8 cellular contexts compared by ENCODE assay signal in genomic region chr17:55005520-55005919, GRCh38. TPM values are rescaled to one million over a fixed set of nuclear protein-coding genes. Genes with fewer than 3 reads are reported as not detected.
DNase-seq lines count a peak whose midpoint lies in the region; ATAC-seq and TF ChIP-seq lines count a peak whose summit lies in the region.

No MANE protein-coding gene starts in this region.

- DNase-seq in NCI-H748 (lab: John Stamatoyannopoulos, UW; ENCODE audit: unreplicated experiment) = peak; percentile 21
- DNase-seq in NCI-H748 treated with DMSO at 0.1 percent for 48 hours (lab: John Stamatoyannopoulos, UW) = no peak
- DNase-seq in KBM-7 = peak; percentile 31
- DNase-seq in body of pancreas = peak in 1 of 4 donors; percentile 13
- no peak for DNase-seq in GOT3 (lab: John Stamatoyannopoulos, UW)
- DNase-seq in NCI-H1436 (lab: John Stamatoyannopoulos, UW) = no peak
- no peak for DNase-seq in coronary artery (ENCODE audit: low spot score)

- WGBS in body of pancreas, 2 donors = 79 to 88% methylated on average over 1 of the region's 1 CpG

- H3K36me3 ChIP-seq in body of pancreas (replicated peaks in 1 of 2; ENCODE audit: insufficient read depth in 1 of 2, low read depth in 2 of 2) (no peaks in the 10 kb centered on the region), parathyroid adenoma (ENCODE audit: control insufficient read depth, insufficient read depth, low read length) (no peaks in the 10 kb centered on the region)

- H3K4me2 ChIP-seq in parathyroid adenoma (ENCODE audit: low read length) = no peak overlapping the region

- no peak for ATAC-seq in body of pancreas

- no peak for TF ChIP-seq POLR2A in body of pancreas (IDR thresholded peaks at IDR 0.05)

- in situ Hi-C loops in KBM-7 (cut with MboI; ENCODE audit: low pct_unique_long_range_greater_than_20kb, low sequenced_read_pairs) = no loop called here

- TF ChIP-seq CTCF in body of pancreas (IDR thresholded peaks at IDR 0.05) = peak in 6 of 7 experiments; percentile 13 to 37 (median 30)
- TF ChIP-seq CTCF in parathyroid adenoma (IDR thresholded peaks at IDR 0.05) = peak; percentile 12
- TF ChIP-seq CTCF in coronary artery (IDR thresholded peaks at IDR 0.05) = no peak

- H3K27ac ChIP-seq in body of pancreas = no peak overlapping the region
- H3K27ac ChIP-seq in parathyroid adenoma = no peak overlapping the region
- no peak overlapping the region for H3K27ac ChIP-seq in coronary artery

- H3K27me3 ChIP-seq in body of pancreas (no peaks in the 10 kb centered on the region), parathyroid adenoma (ENCODE audit: control insufficient read depth, insufficient read depth, low read length) (no peaks in the 10 kb centered on the region)

- H3K9ac ChIP-seq in parathyroid adenoma = no peak overlapping the region

- H3K4me3 ChIP-seq in body of pancreas (no peak overlapping the region), parathyroid adenoma (ENCODE audit: low read depth, low read length) (no peak overlapping the region), coronary artery (no peak overlapping the region)

- H3K79me2 ChIP-seq in parathyroid adenoma = no peaks in the 10 kb centered on the region

- H3K4me1 ChIP-seq in body of pancreas (no peaks in the 10 kb centered on the region), parathyroid adenoma (no peaks in the 10 kb centered on the region)

- intact Hi-C loops in body of pancreas (cut with DNase I) = no loop called here

- no peaks in the 10 kb centered on the region for H3K9me3 ChIP-seq in body of pancreas
- no peaks in the 10 kb centered on the region for H3K9me3 ChIP-seq in parathyroid adenoma (ENCODE audit: control insufficient read depth, low read length)

- H2AFZ ChIP-seq in parathyroid adenoma = no peak overlapping the region

RNA-seq across cellular contexts. Expression of gene STXBP4, which starts 37.0 kb away (rescaled TPM):
- total RNA-seq in body of pancreas = 1 to 10 TPM; 3.6 to 9.3 TPM

RNA-seq across cellular contexts. Expression of gene COX11, which starts 37.1 kb away (rescaled TPM):
- total RNA-seq in body of pancreas = 10 to 100 TPM; 19.8 to 30.1 TPM

Comparison
In these comparisons a context has a peak if more than half of its experiments do, and no peak if none do; other contexts are left out.
1. DNase-seq: peak in NCI-H748 (single experiment) and KBM-7 (single experiment); none in NCI-H748 treated with DMSO at 0.1 percent for 48 hours (single experiment), GOT3 (single experiment), NCI-H1436 (single experiment) and coronary artery (single experiment).